ENCODE assay signal across 35 cellular contexts in the genomic region with DNA sequence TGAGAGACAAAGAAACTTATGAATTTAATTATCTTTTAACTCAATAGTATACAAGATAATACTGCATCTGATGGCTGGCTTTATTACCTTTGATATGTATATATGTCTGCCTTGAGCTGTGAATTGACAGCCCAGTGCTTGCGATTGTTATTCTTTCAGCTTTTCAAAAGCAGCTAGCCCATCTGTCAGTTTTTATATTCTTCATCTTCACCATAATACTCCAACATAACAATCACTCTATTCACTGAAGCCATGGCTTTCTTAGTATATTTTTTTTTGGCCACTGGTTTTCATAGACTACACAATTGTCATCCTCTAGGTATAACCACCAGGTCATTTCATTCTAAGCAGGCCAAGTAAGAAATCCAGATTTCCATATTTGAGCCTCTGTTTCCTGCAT.
"Had no signal": no experiment of that assay in that cellular context is flagged by ENCODE, and none has a peak within 500 bp of the region (broad histone marks: within the 10 kb centered on the region; RNA-seq: fewer than 3 reads in every experiment).

No MANE protein-coding gene starts in this region.

- H3K9me3 ChIP-seq: adrenal gland, body of pancreas, breast epithelium had no signal

- H3K4me1 Mint-ChIP-seq: activated B cell treated with CpG ODN at 0.5 μM for 24 hours; activated CD4-positive, alpha-beta T cell treated with anti-CD3 and anti-CD28 coated beads, Interleukin-2, amount 10 ng/mL, durations not matched to agents 24 days and 14 days; activated naive CD8-positive, alpha-beta T cell treated with anti-CD3 and anti-CD28 coated beads for 36 hours; activated T-helper 17 cell treated with anti-CD3 and anti-CD28 coated beads, Interleukin-2, amount 50 U/mL, for 72 hours had no signal

- H3K27ac Mint-ChIP-seq: activated B cell treated with CpG ODN at 0.5 μM for 24 hours; activated CD4-positive, alpha-beta memory T cell treated with anti-CD3 and anti-CD28 coated beads for 36 hours; activated CD4-positive, alpha-beta T cell treated with anti-CD3 and anti-CD28 coated beads, Interleukin-2, amount 10 ng/mL, durations not matched to agents 24 days and 14 days; activated CD8-positive, alpha-beta T cell treated with anti-CD3 and anti-CD28 coated beads for 36 hours; activated naive CD4-positive, alpha-beta T cell treated with anti-CD3 and anti-CD28 coated beads for 36 hours; activated naive CD4-positive, alpha-beta T cell treated with anti-CD3 and anti-CD28 coated beads, Interleukin-2, amount 50 U/mL, for 72 hours; activated naive CD8-positive, alpha-beta T cell treated with anti-CD3 and anti-CD28 coated beads for 36 hours; activated T-cell treated with anti-CD3 and anti-CD28 coated beads, Interleukin-2, amount 50 U/mL, for 72 hours; activated T-helper 1 cell treated with anti-CD3 and anti-CD28 coated beads, Interleukin-12 subunit alpha, Interleukin-12 subunit beta, Interleukin-2, Interleukin-4 antibody, amounts not matched to agents 30 ng/mL and 10 ng/mL and 1 ng/mL, durations not matched to agents 14 hours and 24 hours and 36 hours; activated T-helper 17 cell treated with anti-CD3 and anti-CD28 coated beads, Interleukin-2, amount 50 U/mL, for 72 hours; T-helper 1 cell treated with Interleukin-12 subunit alpha and Interleukin-12 subunit beta and Interleukin-4 antibody, amounts not matched to agents 30 μg/mL and 1 μg/mL, for 36 hours; T-helper 2 cell treated with Interferon-gamma antibody and Interleukin-4, amounts not matched to agents 5 μg/mL and 100 μg/mL, for 36 hours had no signal

- H3K4me1 ChIP-seq: adrenal gland, body of pancreas, breast epithelium had no signal

- H3K27me3 Mint-ChIP-seq: activated B cell treated with CpG ODN at 0.5 μM for 24 hours; activated CD4-positive, alpha-beta memory T cell treated with anti-CD3 and anti-CD28 coated beads for 36 hours; activated CD4-positive, alpha-beta T cell treated with anti-CD3 and anti-CD28 coated beads, Interleukin-2, amount 10 ng/mL, durations not matched to agents 24 days and 14 days; activated CD8-positive, alpha-beta T cell treated with anti-CD3 and anti-CD28 coated beads for 36 hours; activated naive CD8-positive, alpha-beta T cell treated with anti-CD3 and anti-CD28 coated beads for 36 hours; activated T-helper 17 cell treated with anti-CD3 and anti-CD28 coated beads, Interleukin-2, amount 50 U/mL, for 72 hours had no signal

- H3K36me3 Mint-ChIP-seq: activated CD4-positive, alpha-beta memory T cell treated with anti-CD3 and anti-CD28 coated beads for 36 hours; activated naive CD4-positive, alpha-beta T cell treated with anti-CD3 and anti-CD28 coated beads, Interleukin-2, amount 50 U/mL, for 72 hours; activated naive CD8-positive, alpha-beta T cell treated with anti-CD3 and anti-CD28 coated beads for 36 hours had no signal

- H3K4me3 ChIP-seq: adrenal gland, body of pancreas, breast epithelium had no signal

- DNase-seq: activated B cell treated with CpG ODN at 0.5 μM for 24 hours; activated CD4-positive, alpha-beta memory T cell treated with anti-CD3 and anti-CD28 coated beads for 36 hours; activated CD4-positive, alpha-beta T cell treated with anti-CD3 and anti-CD28 coated beads for 4 hours; activated CD4-positive, alpha-beta T cell treated with anti-CD3 and anti-CD28 coated beads, Interleukin-2, amount 10 ng/mL, durations not matched to agents 24 days and 14 days; activated CD4-positive, alpha-beta T cell treated with anti-CD3 and anti-CD28 coated beads, Interleukin-2, amount 50 U/mL, for 1 hour; activated CD4-positive, alpha-beta T cell treated with anti-CD3 and anti-CD28 coated beads, Interleukin-2, amount 50 U/mL, for 4 hours; activated CD4-positive, CD25-positive, alpha-beta regulatory T cell treated with anti-CD3 and anti-CD28 coated beads, Interleukin-2, amount 50 U/mL, for 72 hours; activated CD8-positive, alpha-beta memory T cell treated with anti-CD3 and anti-CD28 coated beads, Interleukin-2, amount 50 U/mL, for 4 hours; activated CD8-positive, alpha-beta T cell treated with anti-CD3 and anti-CD28 coated beads for 36 hours; activated effector memory CD4-positive, alpha-beta T cell treated with anti-CD3 and anti-CD28 coated beads, Interleukin-2, amount 50 U/mL, for 16 hours; activated gamma-delta T cell treated with Interleukin-2 at 50 U/mL for 16 hours; activated naive CD4-positive, alpha-beta T cell; activated naive CD4-positive, alpha-beta T cell treated with anti-CD3 and anti-CD28 coated beads for 36 hours; activated naive CD4-positive, alpha-beta T cell treated with anti-CD3 and anti-CD28 coated beads, Interleukin-2, amount 50 U/mL, for 16 hours; activated naive CD8-positive, alpha-beta T cell treated with anti-CD3 and anti-CD28 coated beads for 36 hours; activated T-cell treated with anti-CD3 and anti-CD28 coated beads for 4 hours; activated T-cell treated with anti-CD3 and anti-CD28 coated beads, Interleukin-2, amount 50 U/mL, for 1 hour; activated T-cell treated with anti-CD3 and anti-CD28 coated beads, Interleukin-2, amount 50 U/mL, for 4 hours; activated T-cell treated with anti-CD3 and anti-CD28 coated beads, Interleukin-2, amount 50 U/mL, for 72 hours; adrenal gland; amniotic stem cell; aorta; body of pancreas; brain microvascular endothelial cell; central memory CD4-positive, alpha-beta T cell; T-helper 1 cell; T-helper 2 cell; T-helper 9 cell had no signal

- H3K36me3 ChIP-seq: adrenal gland, brain microvascular endothelial cell, breast epithelium had no signal

- H3K9me3 Mint-ChIP-seq: activated B cell treated with CpG ODN at 0.5 μM for 24 hours; activated CD4-positive, alpha-beta T cell treated with anti-CD3 and anti-CD28 coated beads, Interleukin-2, amount 10 ng/mL, durations not matched to agents 24 days and 14 days; activated CD8-positive, alpha-beta T cell treated with anti-CD3 and anti-CD28 coated beads for 36 hours; activated T-cell treated with anti-CD3 and anti-CD28 coated beads, Interleukin-2, amount 50 U/mL, for 4 hours; activated T-helper 17 cell treated with anti-CD3 and anti-CD28 coated beads, Interleukin-2, amount 50 U/mL, for 72 hours had no signal

- H3K27ac ChIP-seq: adrenal gland, body of pancreas, brain microvascular endothelial cell, breast epithelium, VCaP had no signal

- H3K4me3 Mint-ChIP-seq: activated B cell treated with CpG ODN at 0.5 μM for 24 hours; activated CD4-positive, alpha-beta memory T cell treated with anti-CD3 and anti-CD28 coated beads for 36 hours; activated CD4-positive, alpha-beta T cell treated with anti-CD3 and anti-CD28 coated beads, Interleukin-2, amount 10 ng/mL, durations not matched to agents 24 days and 14 days; activated CD8-positive, alpha-beta T cell treated with anti-CD3 and anti-CD28 coated beads for 36 hours; activated naive CD4-positive, alpha-beta T cell treated with anti-CD3 and anti-CD28 coated beads for 36 hours; activated naive CD8-positive, alpha-beta T cell treated with anti-CD3 and anti-CD28 coated beads for 36 hours; activated T-cell treated with anti-CD3 and anti-CD28 coated beads, Interleukin-2, amount 50 U/mL, for 4 hours; activated T-cell treated with anti-CD3 and anti-CD28 coated beads, Interleukin-2, amount 50 U/mL, for 72 hours; activated T-helper 1 cell treated with anti-CD3 and anti-CD28 coated beads, Interleukin-12 subunit alpha, Interleukin-12 subunit beta, Interleukin-2, Interleukin-4 antibody, amounts not matched to agents 30 ng/mL and 10 ng/mL and 1 ng/mL, durations not matched to agents 14 hours and 24 hours and 36 hours; activated T-helper 17 cell treated with anti-CD3 and anti-CD28 coated beads, Interleukin-2, amount 50 U/mL, for 72 hours; T-helper 1 cell treated with Interleukin-12 subunit alpha and Interleukin-12 subunit beta and Interleukin-4 antibody, amounts not matched to agents 30 μg/mL and 1 μg/mL, for 36 hours; T-helper 2 cell treated with Interferon-gamma antibody and Interleukin-4, amounts not matched to agents 5 μg/mL and 100 μg/mL, for 36 hours had no signal

- H3K27me3 ChIP-seq: adrenal gland, body of pancreas, brain microvascular endothelial cell, breast epithelium had no signal

- ATAC-seq: activated CD8-positive, alpha-beta T cell treated with anti-CD3 and anti-CD28 coated beads for 36 hours; activated naive CD4-positive, alpha-beta T cell treated with anti-CD3 and anti-CD28 coated beads, Interleukin-2, amount 50 U/mL, for 72 hours; activated T-cell treated with anti-CD3 and anti-CD28 coated beads, Interleukin-2, amount 50 U/mL, for 4 hours; activated T-cell treated with anti-CD3 and anti-CD28 coated beads, Interleukin-2, amount 50 U/mL, for 72 hours; activated T-helper 17 cell treated with anti-CD3 and anti-CD28 coated beads, Interleukin-2, amount 50 U/mL, for 72 hours; body of pancreas had no signal
